In the genomic region with DNA sequence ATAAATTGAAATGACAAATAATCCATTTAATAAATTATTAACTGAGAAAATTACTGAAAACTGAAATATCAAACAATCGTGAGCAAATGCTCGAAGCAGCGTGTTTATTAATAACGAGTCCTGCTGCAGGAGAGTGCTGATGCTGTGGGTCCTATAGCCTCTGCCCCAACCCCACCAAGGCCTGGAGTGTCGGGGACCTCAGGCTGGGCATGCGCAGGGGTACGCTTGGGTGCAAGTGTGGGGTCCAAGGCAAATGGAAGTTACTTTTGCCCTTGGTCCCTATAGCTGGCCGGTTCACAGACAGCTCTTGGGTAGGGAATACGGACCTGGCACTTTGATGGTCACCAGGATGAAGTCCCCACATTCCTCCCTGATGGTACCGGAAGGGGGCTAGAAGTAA, we compare ENCODE assay signal across 8 cellular contexts. TPM values are rescaled to one million over a fixed set of nuclear protein-coding genes. Genes with fewer than 3 reads are reported as not detected.
"Had no signal": no experiment of that assay in that cellular context is flagged by ENCODE, and none has a peak within 500 bp of the region (broad histone marks: within the 10 kb centered on the region; RNA-seq: fewer than 3 reads in every experiment).

No MANE protein-coding gene starts in this region.

- FAIRE-seq: G401.6, GM12878, GM12891, GM12892, GM18507, GM19239 had no signal

- ATAC-seq: GM12878 had no signal

- DNase-seq: GF-D8 had no signal

- H3K4me3 ChIP-seq: GM12878 had no signal

RNA-seq across cellular contexts. Expression of gene CELF4, which starts 43.3 kb away (rescaled TPM):
- total RNA-seq: G401, GM12878 had no signal
